In genomic region chr2:190088917-190089316, GRCh38 we compare ENCODE assay signal across 8 cellular contexts. TPM values are rescaled to one million over a fixed set of nuclear protein-coding genes. Genes with fewer than 3 reads are reported as not detected.
DNase-seq lines count a peak whose midpoint lies in the region; ATAC-seq and TF ChIP-seq lines count a peak whose summit lies in the region.

No MANE protein-coding gene starts in this region.

- DNase-seq in activated CD4-positive, alpha-beta T cell treated with anti-CD3 and anti-CD28 coated beads for 24 hours (ENCODE audit: low read depth in 2 of 2): peak; percentile 15 to 35
- DNase-seq in activated CD4-positive, alpha-beta T cell treated with anti-CD3 and anti-CD28 coated beads for 1 hour: no peak
- DNase-seq in NCI-H2107 treated with DMSO at 0.1 percent for 48 hours (lab: John Stamatoyannopoulos, UW; ENCODE audit: unreplicated experiment) (peak; percentile 29), endothelial cell (ENCODE audit: low spot score) (peak; percentile 57), myocyte (ENCODE audit: low read depth) (peak; percentile 85), ureter (ENCODE audit: low spot score) (peak; percentile 56)

- no peak overlapping the region for H3K27ac Mint-ChIP-seq in endothelial cell (ENCODE audit: unreplicated experiment)

- H3K36me3 Mint-ChIP-seq in endothelial cell (ENCODE audit: low read depth, unreplicated experiment): no peaks in the 10 kb centered on the region

- peak; percentile 64 for ATAC-seq in HG02610 (IDR thresholded peaks at IDR 0.05; ENCODE audit: unreplicated experiment)

- no peak overlapping the region for H3K4me3 Mint-ChIP-seq in endothelial cell (ENCODE audit: unreplicated experiment)

- no peaks in the 10 kb centered on the region for H3K4me1 Mint-ChIP-seq in endothelial cell (ENCODE audit: unreplicated experiment)

- H3K4me3 ChIP-seq in WI38 (ENCODE audit: low read depth, low read length): no peak overlapping the region

- H3K27me3 Mint-ChIP-seq in endothelial cell (ENCODE audit: unreplicated experiment): peaks cover 3% of the 10 kb centered on the region

- H3K9me3 Mint-ChIP-seq in endothelial cell (ENCODE audit: unreplicated experiment): no peaks in the 10 kb centered on the region

- peak; percentile 50 for TF ChIP-seq CTCF in WI38 (IDR thresholded peaks at IDR 0.05; ENCODE audit: low read depth, low read length)
- TF ChIP-seq CTCF in endothelial cell (IDR thresholded peaks at IDR 0.05; ENCODE audit: unreplicated experiment): peak; percentile 77

RNA-seq across cellular contexts. Expression of gene MSTN, which starts 26.4 kb away (rescaled TPM):
- 0.13 TPM for total RNA-seq in endothelial cell (ENCODE audit: unreplicated experiment)
- 27.5 and 34.2 TPM in 2 replicates for total RNA-seq in myocyte
- 12.9 TPM for polyA plus RNA-seq in myocyte (2012)
- total RNA-seq in ureter: 0.26 TPM

Comparison
In these comparisons a context has a peak if more than half of its experiments do, and no peak if none do; other contexts are left out.
1. RNA of gene MSTN, which starts 26.4 kb away (total RNA-seq): 27.5 to 34.2 TPM in myocyte; 0.26 TPM in ureter (single experiment) and 0.13 TPM in endothelial cell (single experiment); every median in the first group is over 10 times any median in the second.